In the genomic region with DNA sequence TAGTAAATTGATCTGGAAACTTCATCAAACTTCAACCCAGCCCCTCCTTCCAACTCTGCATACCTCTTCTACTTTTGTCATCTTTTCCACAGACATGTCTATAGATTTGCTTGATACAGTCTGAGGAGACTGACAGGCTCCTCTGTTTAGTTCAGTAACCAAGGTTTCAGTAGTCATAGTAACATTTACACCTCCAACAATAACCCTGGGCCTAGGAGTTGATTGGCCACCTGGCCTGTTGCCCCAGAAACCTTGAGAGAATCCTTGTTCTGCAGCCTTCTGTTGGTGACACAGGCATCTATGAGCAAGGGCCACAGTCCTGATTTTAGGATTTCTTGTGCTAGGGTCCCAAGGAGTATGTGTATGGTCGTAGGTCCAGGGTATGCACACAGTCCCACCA, we compare ENCODE assay signal across 12 cellular contexts. TPM values are rescaled to one million over a fixed set of nuclear protein-coding genes. Genes with fewer than 3 reads are reported as not detected.
DNase-seq lines count a peak whose midpoint lies in the region; ATAC-seq and TF ChIP-seq lines count a peak whose summit lies in the region.
"Had no signal": no experiment of that assay in that cellular context is flagged by ENCODE, and none has a peak within 500 bp of the region (broad histone marks: within the 10 kb centered on the region; RNA-seq: fewer than 3 reads in every experiment).

A gene (minus strand): TSS at position 122 of the 400 bp plus-strand sequence. CDS start 26 bp downstream, at position 96.

- no peaks in the 10 kb centered on the region for H3K27me3 ChIP-seq in PC-3 (ENCODE audit: low read length)
- H3K27me3 ChIP-seq in ovary, result no peaks in the 10 kb centered on the region

- no peak within 1 kb of the TSS for H3K4me3 ChIP-seq in PC-3 (ENCODE audit: low read length)
- H3K4me3 ChIP-seq in ovary, result no peak within 1 kb of the TSS
- H3K4me3 ChIP-seq: skin epidermis, thoracic aorta had no signal

- no peaks in the 10 kb centered on the region for H4K20me1 ChIP-seq in PC-3 (ENCODE audit: low read length)

- H3K36me3 ChIP-seq in PC-3 (ENCODE audit: low read depth, low read length) (peaks cover 43% of the 10 kb centered on the region), ovary (no peaks in the 10 kb centered on the region)

- H3K27ac Mint-ChIP-seq in effector memory CD8-positive, alpha-beta T cell, result peak within 1 kb of the TSS; percentile 52 to 67
- peak within 1 kb of the TSS; percentile 81 to 95 for H3K27ac Mint-ChIP-seq in stimulated activated naive CD8-positive, alpha-beta T cell treated with anti-CD3 and anti-CD28 coated beads, Interleukin-15, amount 100 ng/mL, for 72 hours

- H3K4me1 ChIP-seq in PC-3 (ENCODE audit: insufficient read depth, low read length) (peaks cover 3% of the 10 kb centered on the region; the same call in 1 of the 2 replicates), ovary (ENCODE audit: insufficient read depth) (no peaks in the 10 kb centered on the region)

- no peak within 1 kb of the TSS for H3K4me2 ChIP-seq in PC-3 (ENCODE audit: low read length)

- peak; percentile 30 for DNase-seq in stimulated activated CD4-positive, alpha-beta T cell treated with anti-CD3 and anti-CD28 coated beads, Interleukin-15, amount 100 ng/mL, for 24 hours
- no peak for DNase-seq in stimulated activated CD4-positive, alpha-beta T cell treated with anti-CD3 and anti-CD28 coated beads, Interleukin-2, amount 100 ng/mL, for 24 hours
- DNase-seq in PC-3, result peak; percentile 27
- no peak for DNase-seq in effector memory CD8-positive, alpha-beta T cell
- peak in 1 of 2 donors; percentile 41 for DNase-seq in stimulated activated naive CD8-positive, alpha-beta T cell treated with anti-CD3 and anti-CD28 coated beads, Interleukin-15, amount 100 ng/mL, for 72 hours
- no peak for DNase-seq in NCI-H2227 (lab: John Stamatoyannopoulos, UW; ENCODE audit: unreplicated experiment)
- DNase-seq in ovary, result no peak
- DNase-seq: activated CD4-positive, CD25-positive, alpha-beta regulatory T cell treated with anti-CD3 and anti-CD28 coated beads, Interleukin-2, amount 50 U/mL, for 72 hours; NCI-H524 had no signal

- H3K9me3 ChIP-seq in PC-3 (ENCODE audit: low read length) (no peaks in the 10 kb centered on the region), ovary (no peaks in the 10 kb centered on the region)
- H3K9me3 ChIP-seq: thoracic aorta had no signal

- no TSS peak for BruUV-seq in PC-3 (replicated peaks; lab: Mats Ljungman, UMichigan)

- H3K27ac ChIP-seq in PC-3 (ENCODE audit: low read length) (no peak within 1 kb of the TSS), ovary (no peak within 1 kb of the TSS)
- H3K27ac ChIP-seq: skin epidermis, thoracic aorta had no signal

- ATAC-seq in PC-3, result peak; percentile 60
- peak; percentile 56 for ATAC-seq in effector memory CD8-positive, alpha-beta T cell (replicated peaks)
- peak; percentile 92 for ATAC-seq in stimulated activated naive CD8-positive, alpha-beta T cell treated with anti-CD3 and anti-CD28 coated beads, Interleukin-15, amount 100 ng/mL, for 72 hours
- no peak for ATAC-seq in GM18867 (IDR thresholded peaks at IDR 0.05; ENCODE audit: unreplicated experiment)

- no peak within 1 kb of the TSS for H2AFZ ChIP-seq in PC-3 (ENCODE audit: low read length)

- no peaks in the 10 kb centered on the region for H3K4me1 Mint-ChIP-seq in effector memory CD8-positive, alpha-beta T cell (ENCODE audit: low read depth in 2 of 2)
- peaks cover 40% of the 10 kb centered on the region for H3K4me1 Mint-ChIP-seq in stimulated activated naive CD8-positive, alpha-beta T cell treated with anti-CD3 and anti-CD28 coated beads, Interleukin-15, amount 100 ng/mL, for 72 hours

- CTCF ChIA-PET in PC-3 (lab: Charles Lee), result no interaction called here

- H3K79me2 ChIP-seq in PC-3 (ENCODE audit: low read length), result no peaks in the 10 kb centered on the region

- intact Hi-C loops in PC-3 (cut with micrococcal nuclease), result no loop called here
- intact Hi-C loops in ovary (cut with DNase I), result no loop called here

- H3K27me3 Mint-ChIP-seq in effector memory CD8-positive, alpha-beta T cell, result no peaks in the 10 kb centered on the region
- no peaks in the 10 kb centered on the region for H3K27me3 Mint-ChIP-seq in stimulated activated naive CD8-positive, alpha-beta T cell treated with anti-CD3 and anti-CD28 coated beads, Interleukin-15, amount 100 ng/mL, for 72 hours

- no peak for TF ChIP-seq CTCF in PC-3 (conservative IDR thresholded peaks at IDR 0.05; ENCODE audit: low read depth, low read length)
- no peak for TF ChIP-seq CTCF in ovary (IDR thresholded peaks at IDR 0.05)

- H3K36me3 Mint-ChIP-seq in effector memory CD8-positive, alpha-beta T cell (ENCODE audit: insufficient read depth), result peaks cover 56% of the 10 kb centered on the region

- POLR2A ChIA-PET in PC-3 (lab: Charles Lee; ENCODE audit: unreplicated experiment), result no interaction called here

- H3K4me3 Mint-ChIP-seq in effector memory CD8-positive, alpha-beta T cell, result no peak within 1 kb of the TSS
- no peak within 1 kb of the TSS for H3K4me3 Mint-ChIP-seq in stimulated activated naive CD8-positive, alpha-beta T cell treated with anti-CD3 and anti-CD28 coated beads, Interleukin-15, amount 100 ng/mL, for 72 hours

- H3K9me2 ChIP-seq in PC-3 (replicated peaks; ENCODE audit: low read length), result no peaks in the 10 kb centered on the region

- H3F3A ChIP-seq in PC-3 (ENCODE audit: low read length, unreplicated experiment), result no peaks in the 10 kb centered on the region

- WGBS in ovary, 3 donors, result 81 to 84% (median 83%) methylated on average over 1 of the region's 1 CpG

- no peak within 1 kb of the TSS for H3K9ac ChIP-seq in PC-3 (ENCODE audit: low read length)

- TF ChIP-seq POLR2A in ovary (IDR thresholded peaks at IDR 0.05), result no peak

- no peak for TF ChIP-seq EP300 in ovary (IDR thresholded peaks at IDR 0.05)

- no peaks in the 10 kb centered on the region for H3K9me3 Mint-ChIP-seq in effector memory CD8-positive, alpha-beta T cell
- H3K9me3 Mint-ChIP-seq in stimulated activated naive CD8-positive, alpha-beta T cell treated with anti-CD3 and anti-CD28 coated beads, Interleukin-15, amount 100 ng/mL, for 72 hours, result no peaks in the 10 kb centered on the region

RNA-seq across cellular contexts. Expression of the gene that starts here (rescaled TPM):
- not detected in 2 replicates for total RNA-seq in PC-3 (2014; rRNA removed)
- 1 to 10 TPM in 1 of 7 donors, not detected in 6; 2.4 TPM for total RNA-seq in ovary
- not detected for polyA plus RNA-seq in ovary
- total RNA-seq: thoracic aorta had no signal

Comparison
In these comparisons a context has a peak if more than half of its experiments do, and no peak if none do; other contexts are left out.
1. Peak in DNase-seq and ATAC-seq in PC-3; RNA of the gene not detected or under 1 TPM.